In the genomic region with DNA sequence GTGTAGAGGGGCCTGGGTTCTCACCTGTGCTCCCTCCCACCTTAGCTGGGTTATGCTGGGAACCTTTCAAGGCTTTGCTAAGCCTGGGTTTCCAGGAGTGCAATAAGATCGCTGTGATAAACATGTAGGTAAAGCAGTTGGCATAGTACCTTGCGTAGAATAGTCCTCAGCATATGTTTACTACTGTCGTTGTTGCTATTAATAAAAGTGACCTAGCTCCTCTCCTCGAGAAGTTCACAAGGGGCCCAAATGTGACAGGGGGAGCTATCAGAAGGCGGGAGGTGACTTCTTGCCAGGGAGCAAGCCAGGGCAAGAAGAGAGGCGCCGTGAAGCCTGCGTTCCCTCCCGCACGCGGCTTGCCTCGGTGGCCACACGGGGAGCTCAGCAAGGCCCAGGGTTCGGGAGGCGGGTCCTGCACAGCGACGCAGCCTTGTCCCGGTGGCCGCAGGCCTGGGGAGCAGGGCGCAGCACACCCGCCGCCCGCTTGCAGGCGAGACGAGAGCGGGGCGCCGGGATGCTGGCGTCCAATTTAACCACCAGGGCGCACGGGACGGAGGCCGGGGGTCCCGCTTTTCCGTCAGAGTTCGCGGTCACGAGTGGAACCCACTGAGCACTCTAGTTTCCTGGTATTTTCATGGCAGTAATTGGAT, we compare ENCODE assay signal across 2 cellular contexts.
TF ChIP-seq lines count a peak whose summit lies in the region.

No MANE protein-coding gene starts in this region.

TF ChIP-seq in A549, 52 proteins besides CTCF, POLR2A, EP300 and RAD21 (continued from another document):
- TF ChIP-seq, protein P1, sequence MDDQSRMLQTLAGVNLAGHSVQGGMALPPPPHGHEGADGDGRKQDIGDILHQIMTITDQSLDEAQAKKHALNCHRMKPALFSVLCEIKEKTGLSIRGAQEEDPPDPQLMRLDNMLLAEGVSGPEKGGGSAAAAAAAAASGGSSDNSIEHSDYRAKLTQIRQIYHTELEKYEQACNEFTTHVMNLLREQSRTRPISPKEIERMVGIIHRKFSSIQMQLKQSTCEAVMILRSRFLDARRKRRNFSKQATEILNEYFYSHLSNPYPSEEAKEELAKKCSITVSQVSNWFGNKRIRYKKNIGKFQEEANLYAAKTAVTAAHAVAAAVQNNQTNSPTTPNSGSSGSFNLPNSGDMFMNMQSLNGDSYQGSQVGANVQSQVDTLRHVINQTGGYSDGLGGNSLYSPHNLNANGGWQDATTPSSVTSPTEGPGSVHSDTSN (IDR thresholded peaks at IDR 0.05): no peak
- TF ChIP-seq JUNB (IDR thresholded peaks at IDR 0.05): no peak
- TF ChIP-seq NR3C1 (IDR thresholded peaks at IDR 0.05): no peak
- TF ChIP-seq HES2 (IDR thresholded peaks at IDR 0.05): no peak
- TF ChIP-seq FOSB (CRISPR knock-in tag; IDR thresholded peaks at IDR 0.05): no peak
- TF ChIP-seq SMC3 (IDR thresholded peaks at IDR 0.05): no peak
- TF ChIP-seq TP53 (CRISPR knock-in tag; IDR thresholded peaks at IDR 0.05): no peak
- TF ChIP-seq JUN (IDR thresholded peaks at IDR 0.05): no peak

TF ChIP-seq in K562, 482 proteins besides CTCF, POLR2A, EP300 and RAD21 (continued from another document and continues in another):
- TF ChIP-seq THRB (CRISPR knock-in tag; conservative IDR thresholded peaks at IDR 0.05) (no peak), ZNF316 (IDR thresholded peaks at IDR 0.05) (no peak), U2AF1 (optimal IDR thresholded peaks at IDR 0.05; ENCODE audit: low read depth, low read length) (peak; percentile 77), XRCC3 (IDR thresholded peaks at IDR 0.05) (no peak), CBX3 (IDR thresholded peaks at IDR 0.05; ENCODE audit: borderline replicate concordance in 1 of 2, low read length in 2 of 2) (no peak), MGA (IDR thresholded peaks at IDR 0.05) (peak; percentile 83), MNT (conservative IDR thresholded peaks at IDR 0.05) (0 out of 4 replicates have a peak, but pooled peaks of 1 of the 2 experiments have one; percentile 9), MXI1 (IDR thresholded peaks at IDR 0.05; ENCODE audit: low read depth, low read length) (no peak), ZBTB33 (CRISPR knock-in tag; IDR thresholded peaks at IDR 0.05) (peak; percentile 91), HDAC1 (IDR thresholded peaks at IDR 0.05) (peak in 1 of 2 experiments; percentile 58; a peak in 1 of 4 replicates), PTTG1 (tag; IDR thresholded peaks at IDR 0.05; ENCODE audit: low read depth) (no peak), MTA1 (IDR thresholded peaks at IDR 0.05; ENCODE audit: borderline replicate concordance) (no peak), SAFB (IDR thresholded peaks at IDR 0.05; ENCODE audit: borderline replicate concordance, low read depth, low read length) (peak; percentile 99), GATAD2B (IDR thresholded peaks at IDR 0.05; ENCODE audit: borderline replicate concordance) (peak; percentile 95; the same call in 1 of the 2 replicates), HLTF (IDR thresholded peaks at IDR 0.05) (no peak)
- TF ChIP-seq, protein P2, sequence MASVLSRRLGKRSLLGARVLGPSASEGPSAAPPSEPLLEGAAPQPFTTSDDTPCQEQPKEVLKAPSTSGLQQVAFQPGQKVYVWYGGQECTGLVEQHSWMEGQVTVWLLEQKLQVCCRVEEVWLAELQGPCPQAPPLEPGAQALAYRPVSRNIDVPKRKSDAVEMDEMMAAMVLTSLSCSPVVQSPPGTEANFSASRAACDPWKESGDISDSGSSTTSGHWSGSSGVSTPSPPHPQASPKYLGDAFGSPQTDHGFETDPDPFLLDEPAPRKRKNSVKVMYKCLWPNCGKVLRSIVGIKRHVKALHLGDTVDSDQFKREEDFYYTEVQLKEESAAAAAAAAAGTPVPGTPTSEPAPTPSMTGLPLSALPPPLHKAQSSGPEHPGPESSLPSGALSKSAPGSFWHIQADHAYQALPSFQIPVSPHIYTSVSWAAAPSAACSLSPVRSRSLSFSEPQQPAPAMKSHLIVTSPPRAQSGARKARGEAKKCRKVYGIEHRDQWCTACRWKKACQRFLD (CRISPR knock-in tag; IDR thresholded peaks at IDR 0.05): peak; percentile 16; the same call in 1 of the 2 replicates
- TF ChIP-seq, protein P3, sequence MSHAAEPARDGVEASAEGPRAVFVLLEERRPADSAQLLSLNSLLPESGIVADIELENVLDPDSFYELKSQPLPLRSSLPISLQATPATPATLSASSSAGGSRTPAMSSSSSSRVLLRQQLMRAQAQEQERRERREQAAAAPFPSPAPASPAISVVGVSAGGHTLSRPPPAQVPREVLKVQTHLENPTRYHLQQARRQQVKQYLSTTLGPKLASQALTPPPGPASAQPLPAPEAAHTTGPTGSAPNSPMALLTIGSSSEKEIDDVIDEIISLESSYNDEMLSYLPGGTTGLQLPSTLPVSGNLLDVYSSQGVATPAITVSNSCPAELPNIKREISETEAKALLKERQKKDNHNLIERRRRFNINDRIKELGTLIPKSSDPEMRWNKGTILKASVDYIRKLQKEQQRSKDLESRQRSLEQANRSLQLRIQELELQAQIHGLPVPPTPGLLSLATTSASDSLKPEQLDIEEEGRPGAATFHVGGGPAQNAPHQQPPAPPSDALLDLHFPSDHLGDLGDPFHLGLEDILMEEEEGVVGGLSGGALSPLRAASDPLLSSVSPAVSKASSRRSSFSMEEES (CRISPR knock-in tag; IDR thresholded peaks at IDR 0.05): no peak
- TF ChIP-seq, protein P4, sequence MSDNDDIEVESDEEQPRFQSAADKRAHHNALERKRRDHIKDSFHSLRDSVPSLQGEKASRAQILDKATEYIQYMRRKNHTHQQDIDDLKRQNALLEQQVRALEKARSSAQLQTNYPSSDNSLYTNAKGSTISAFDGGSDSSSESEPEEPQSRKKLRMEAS (CRISPR knock-in tag; IDR thresholded peaks at IDR 0.05): peak; percentile 51; the same call in 1 of the 2 replicates
- TF ChIP-seq, protein P5, sequence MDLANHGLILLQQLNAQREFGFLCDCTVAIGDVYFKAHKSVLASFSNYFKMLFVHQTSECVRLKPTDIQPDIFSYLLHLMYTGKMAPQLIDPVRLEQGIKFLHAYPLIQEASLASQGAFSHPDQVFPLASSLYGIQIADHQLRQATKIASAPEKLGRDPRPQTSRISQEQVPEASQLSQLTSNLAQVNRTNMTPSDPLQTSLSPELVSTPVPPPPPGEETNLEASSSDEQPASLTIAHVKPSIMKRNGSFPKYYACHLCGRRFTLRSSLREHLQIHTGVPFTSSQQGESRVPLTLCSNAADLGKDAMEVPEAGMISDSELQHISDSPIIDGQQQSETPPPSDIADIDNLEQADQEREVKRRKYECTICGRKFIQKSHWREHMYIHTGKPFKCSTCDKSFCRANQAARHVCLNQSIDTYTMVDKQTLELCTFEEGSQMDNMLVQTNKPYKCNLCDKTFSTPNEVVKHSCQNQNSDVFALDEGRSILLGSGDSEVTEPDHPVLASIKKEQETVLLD (IDR thresholded peaks at IDR 0.05): peak; percentile 81; the same call in 1 of the 2 replicates
